In the genomic region with DNA sequence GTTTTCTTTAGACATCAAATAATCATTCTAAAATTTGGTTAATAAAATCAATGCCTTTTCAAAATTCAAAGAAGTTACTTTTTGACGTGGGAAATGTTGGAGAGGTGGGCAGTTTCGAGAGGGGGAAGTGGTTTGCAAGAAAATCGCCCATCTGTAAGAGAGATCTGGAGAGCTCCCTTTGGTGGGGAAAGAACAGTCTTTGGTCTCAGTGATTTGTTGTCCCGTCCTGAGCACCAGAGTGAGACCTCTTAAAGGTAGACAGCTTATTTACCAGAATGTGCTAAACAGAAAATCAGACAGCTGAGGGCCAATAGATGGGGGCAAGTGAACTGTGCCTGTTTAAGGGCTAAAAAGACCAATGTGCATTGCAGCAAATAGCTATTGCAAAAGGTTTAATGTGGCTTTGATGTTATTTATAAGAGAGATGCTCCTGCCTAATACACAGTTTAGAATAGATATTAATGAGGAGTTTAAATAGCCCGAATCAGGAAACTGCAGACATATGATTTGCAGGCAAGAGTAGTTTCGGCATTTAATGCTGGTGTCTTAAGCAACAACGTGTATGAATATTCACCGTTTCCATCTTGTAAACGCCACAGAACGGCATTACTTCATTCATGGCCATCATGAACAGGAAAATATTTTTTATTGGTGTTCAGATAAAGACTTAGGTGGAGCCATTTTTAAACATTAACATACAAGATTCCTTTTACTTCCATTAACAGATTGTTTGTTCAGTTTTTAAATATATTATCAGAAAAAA, we compare ENCODE assay signal across 14 cellular contexts. TPM values are rescaled to one million over a fixed set of nuclear protein-coding genes. Genes with fewer than 3 reads are reported as not detected.
A peak's percentile ranks its signal among the peaks of the same experiment; 100 is the strongest.
DNase-seq lines count a peak whose midpoint lies in the region; ATAC-seq and TF ChIP-seq lines count a peak whose summit lies in the region.
"Had no signal": no experiment of that assay in that cellular context is flagged by ENCODE, and none has a peak within 500 bp of the region (broad histone marks: within the 10 kb centered on the region; RNA-seq: fewer than 3 reads in every experiment).

No MANE protein-coding gene starts in this region.

- no peaks in the 10 kb centered on the region for H3K27me3 Mint-ChIP-seq in activated naive CD4-positive, alpha-beta T cell treated with anti-CD3 and anti-CD28 coated beads for 36 hours (ENCODE audit: low read depth)
- no peaks in the 10 kb centered on the region for H3K27me3 Mint-ChIP-seq in activated naive CD4-positive, alpha-beta T cell treated with anti-CD3 and anti-CD28 coated beads, Interleukin-2, amount 10 ng/mL, durations not matched to agents 7 days and 5 days
- no peaks in the 10 kb centered on the region for H3K27me3 Mint-ChIP-seq in activated B cell treated with CpG ODN at 0.5 μM for 24 hours

- intact Hi-C loops in activated naive CD4-positive, alpha-beta T cell treated with anti-CD3 and anti-CD28 coated beads for 36 hours (cut with micrococcal nuclease) = loop anchor here (1.0 kb wide), 1 partner anchor 7 kb away; no protein-coding TSS in a partner anchor
- intact Hi-C loops in activated B cell treated with CpG ODN at 0.5 μM for 24 hours (cut with micrococcal nuclease) = loop anchor here (1.0 kb wide), 2 partner anchors 8 to 17 kb away; no protein-coding TSS in a partner anchor

- H3K36me3 ChIP-seq in H7 (replicated peaks; ENCODE audit: control insufficient read depth, insufficient read depth, low read length) = no peaks in the 10 kb centered on the region

- CTCF ChIA-PET in activated naive CD4-positive, alpha-beta T cell treated with anti-CD3 and anti-CD28 coated beads for 36 hours (lab: Charles Lee) = interaction anchor here (0.7 to 10.6 kb wide), 7 partner anchors 27 to 273 kb away, joined by 3 to 128 read pairs (median 4); no protein-coding TSS in a partner anchor
- CTCF ChIA-PET in activated naive CD4-positive, alpha-beta T cell treated with anti-CD3 and anti-CD28 coated beads, Interleukin-2, amount 10 ng/mL, durations not matched to agents 7 days and 5 days (lab: Charles Lee) = interaction anchor here (0.7 to 4.9 kb wide), 5 partner anchors 21 to 100 kb away, joined by 3 to 39 read pairs (median 3); no protein-coding TSS in a partner anchor
- CTCF ChIA-PET in activated B cell treated with CpG ODN at 0.5 μM for 24 hours (lab: Charles Lee) = interaction anchor here (1.0 to 9.0 kb wide), 5 partner anchors 18 to 100 kb away, joined by 3 to 143 read pairs (median 68); no protein-coding TSS in a partner anchor

- no peaks in the 10 kb centered on the region for H3K27me3 ChIP-seq in H7 (ENCODE audit: control insufficient read depth, insufficient read depth, low read length)

- POLR2A ChIA-PET in activated B cell treated with CpG ODN at 0.5 μM for 24 hours (lab: Charles Lee) = interaction anchor here (0.8 to 2.9 kb wide), 4 partner anchors 17 to 30 kb away, joined by 3 to 10 read pairs (median 6); a partner anchor contains a TSS

- peaks cover 89% of the 10 kb centered on the region for H3K4me1 Mint-ChIP-seq in activated naive CD4-positive, alpha-beta T cell treated with anti-CD3 and anti-CD28 coated beads for 36 hours (ENCODE audit: low read depth)
- peaks cover 83% of the 10 kb centered on the region for H3K4me1 Mint-ChIP-seq in activated naive CD4-positive, alpha-beta T cell treated with anti-CD3 and anti-CD28 coated beads, Interleukin-2, amount 10 ng/mL, durations not matched to agents 7 days and 5 days
- peaks cover 86% of the 10 kb centered on the region for H3K4me1 Mint-ChIP-seq in activated B cell treated with CpG ODN at 0.5 μM for 24 hours

- no peak for DNase-seq in activated naive CD4-positive, alpha-beta T cell treated with anti-CD3 and anti-CD28 coated beads for 36 hours
- DNase-seq in activated naive CD4-positive, alpha-beta T cell treated with anti-CD3 and anti-CD28 coated beads, Interleukin-2, amount 10 ng/mL, durations not matched to agents 7 days and 5 days = no peak
- no peak for DNase-seq in activated B cell treated with CpG ODN at 0.5 μM for 24 hours
- peak; percentile 22 for DNase-seq in superior temporal gyrus (ENCODE audit: extremely low spot score)
- DNase-seq in globus pallidus (ENCODE audit: low spot score) = no peak
- no peak for DNase-seq in NCI-H146 (lab: John Stamatoyannopoulos, UW)
- no peak for DNase-seq in H7
- DNase-seq: DND-41, endodermal cell, KBM-7, occipital lobe had no signal

- ATAC-seq in HG02852 (IDR thresholded peaks at IDR 0.05; ENCODE audit: unreplicated experiment) (peak; percentile 54), activated B cell treated with CpG ODN at 0.5 μM for 24 hours (ENCODE audit: low read depth) (peak; percentile 42)
- ATAC-seq: GM23338, left lobe of liver had no signal

- no peak overlapping the region for H3K4me3 ChIP-seq in H7 (ENCODE audit: insufficient read depth, low read depth, low read length)
- H3K4me3 ChIP-seq: GM23338 had no signal

- peak overlapping the region; percentile 8 for H3K4me3 Mint-ChIP-seq in activated naive CD4-positive, alpha-beta T cell treated with anti-CD3 and anti-CD28 coated beads for 36 hours
- H3K4me3 Mint-ChIP-seq in activated naive CD4-positive, alpha-beta T cell treated with anti-CD3 and anti-CD28 coated beads, Interleukin-2, amount 10 ng/mL, durations not matched to agents 7 days and 5 days = no peak overlapping the region
- H3K4me3 Mint-ChIP-seq in activated B cell treated with CpG ODN at 0.5 μM for 24 hours = peak overlapping the region; percentile 74
- H3K4me3 Mint-ChIP-seq: endodermal cell, GM23338 had no signal

- H3K9me3 Mint-ChIP-seq in activated naive CD4-positive, alpha-beta T cell treated with anti-CD3 and anti-CD28 coated beads for 36 hours = no peaks in the 10 kb centered on the region
- no peaks in the 10 kb centered on the region for H3K9me3 Mint-ChIP-seq in activated naive CD4-positive, alpha-beta T cell treated with anti-CD3 and anti-CD28 coated beads, Interleukin-2, amount 10 ng/mL, durations not matched to agents 7 days and 5 days
- no peaks in the 10 kb centered on the region for H3K9me3 Mint-ChIP-seq in activated B cell treated with CpG ODN at 0.5 μM for 24 hours
- H3K9me3 Mint-ChIP-seq: endodermal cell, GM23338 had no signal

- H3K36me3 Mint-ChIP-seq in activated naive CD4-positive, alpha-beta T cell treated with anti-CD3 and anti-CD28 coated beads for 36 hours (ENCODE audit: low read depth) = peaks cover 14% of the 10 kb centered on the region
- peaks cover 62% of the 10 kb centered on the region for H3K36me3 Mint-ChIP-seq in activated naive CD4-positive, alpha-beta T cell treated with anti-CD3 and anti-CD28 coated beads, Interleukin-2, amount 10 ng/mL, durations not matched to agents 7 days and 5 days
- H3K36me3 Mint-ChIP-seq in activated B cell treated with CpG ODN at 0.5 μM for 24 hours (ENCODE audit: low read depth) = peaks cover 47% of the 10 kb centered on the region

- no peak for TF ChIP-seq CTCF in activated B cell treated with CpG ODN at 0.5 μM for 24 hours (IDR thresholded peaks at IDR 0.05)

- peak overlapping the region; percentile 57 for H3K27ac Mint-ChIP-seq in activated naive CD4-positive, alpha-beta T cell treated with anti-CD3 and anti-CD28 coated beads for 36 hours
- H3K27ac Mint-ChIP-seq in activated naive CD4-positive, alpha-beta T cell treated with anti-CD3 and anti-CD28 coated beads, Interleukin-2, amount 10 ng/mL, durations not matched to agents 7 days and 5 days = no peak overlapping the region
- H3K27ac Mint-ChIP-seq in activated B cell treated with CpG ODN at 0.5 μM for 24 hours = peak overlapping the region; percentile 89
- H3K27ac Mint-ChIP-seq: endodermal cell, GM23338 had no signal

RNA-seq across cellular contexts. Expression of a gene that starts 29.5 kb away (rescaled TPM):
- 10 to 100 TPM; 85.7 to 90.1 TPM for total RNA-seq in activated naive CD4-positive, alpha-beta T cell treated with anti-CD3 and anti-CD28 coated beads for 36 hours
- 101 and 112 TPM in 2 replicates for total RNA-seq in activated B cell treated with CpG ODN at 0.5 μM for 24 hours
- total RNA-seq in H7 (2014; rRNA removed; shearing (Covaris generic)) = not detected in 2 replicates
- total RNA-seq: GM23338 had no signal

Comparison
In these comparisons a context has a peak if more than half of its experiments do, and no peak if none do; other contexts are left out.
1. RNA of a gene that starts 29.5 kb away (total RNA-seq): 101 to 112 TPM in activated B cell treated with CpG ODN at 0.5 μM for 24 hours and 85.7 to 90.1 TPM in activated naive CD4-positive, alpha-beta T cell treated with anti-CD3 and anti-CD28 coated beads for 36 hours; not detected in H7; every median in the first group is over 10 times any median in the second.